32 cellular contexts compared by ENCODE assay signal in the genomic region with DNA sequence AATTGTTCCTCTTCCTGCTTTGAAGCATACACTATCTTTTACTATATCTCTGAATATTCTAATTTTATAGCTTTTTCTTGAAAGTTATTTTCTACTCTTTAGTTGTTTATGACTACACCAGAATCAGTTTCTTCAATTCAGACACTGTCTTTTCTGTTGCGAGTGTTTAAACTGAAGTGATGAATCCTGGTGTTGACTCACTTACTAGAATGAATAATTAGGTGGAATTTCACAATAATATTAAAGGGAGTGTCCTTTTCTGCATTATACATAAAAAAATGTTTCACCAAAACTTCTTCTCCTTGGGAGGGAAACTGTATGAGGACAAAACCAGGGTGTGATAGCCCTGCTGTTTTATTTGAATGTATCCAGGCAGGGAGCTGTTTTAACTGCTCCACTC.
DNase-seq lines count a peak whose midpoint lies in the region; TF ChIP-seq lines count a peak whose summit lies in the region.
"Had no signal": no experiment of that assay in that cellular context is flagged by ENCODE, and none has a peak within 500 bp of the region (broad histone marks: within the 10 kb centered on the region; RNA-seq: fewer than 3 reads in every experiment).

No MANE protein-coding gene starts in this region.

- H3K27me3 Mint-ChIP-seq in MCF 10A (ENCODE audit: insufficient read depth, unreplicated experiment) (no peaks in the 10 kb centered on the region), CD14-positive monocyte (ENCODE audit: low read depth in 3 of 3) (peaks cover 0 to 2% (median 2%) of the 10 kb centered on the region in 3 donors)
- H3K27me3 Mint-ChIP-seq: activated CD4-positive, alpha-beta memory T cell treated with anti-CD3 and anti-CD28 coated beads for 36 hours; stimulated activated memory B cell treated with anti-CD40 and anti-IgM and Interleukin-4, amounts not matched to agents 10 μg/mL and 1 μg/mL and 100 μg/mL, for 72 hours had no signal

- H3K36me3 ChIP-seq in breast epithelium (no peaks in the 10 kb centered on the region), mammary epithelial cell (ENCODE audit: insufficient read depth, low read length) (no peaks in the 10 kb centered on the region), PC-9 (ENCODE audit: low read depth) (no peaks in the 10 kb centered on the region)
- H3K36me3 ChIP-seq: left lung, ovary, upper lobe of left lung had no signal

- H3K4me3 Mint-ChIP-seq in MCF 10A (ENCODE audit: unreplicated experiment) (no peak overlapping the region), CD14-positive monocyte (no peak overlapping the region)
- H3K4me3 Mint-ChIP-seq: activated CD4-positive, alpha-beta memory T cell treated with anti-CD3 and anti-CD28 coated beads for 36 hours; activated T-helper 1 cell treated with anti-CD3 and anti-CD28 coated beads, Interleukin-12 subunit alpha, Interleukin-12 subunit beta, Interleukin-2, Interleukin-4 antibody, amounts not matched to agents 30 ng/mL and 10 ng/mL and 1 ng/mL, durations not matched to agents 14 hours and 24 hours and 36 hours; neural crest cell; stimulated activated memory B cell treated with anti-CD40 and anti-IgM and Interleukin-4, amounts not matched to agents 10 μg/mL and 1 μg/mL and 100 μg/mL, for 72 hours; T-helper 2 cell treated with Interferon-gamma antibody and Interleukin-4, amounts not matched to agents 5 μg/mL and 100 μg/mL, for 36 hours had no signal

- H4K20me1 ChIP-seq in mammary epithelial cell (ENCODE audit: insufficient read depth, low read length): no peaks in the 10 kb centered on the region
- H4K20me1 ChIP-seq in PC-9 (ENCODE audit: insufficient read depth): no peaks in the 10 kb centered on the region

- dilution Hi-C loops in mammary epithelial cell (cut with HindIII; ENCODE audit: low sequenced_read_pairs): loop anchor here (5.0 kb wide), 1 partner anchor 37 kb away; no protein-coding TSS in a partner anchor

- H3K9me3 ChIP-seq in breast epithelium (no peaks in the 10 kb centered on the region), mammary epithelial cell (replicated peaks; ENCODE audit: insufficient read depth, low read length) (no peaks in the 10 kb centered on the region), PC-9 (ENCODE audit: insufficient read depth, low read depth) (no peaks in the 10 kb centered on the region)
- H3K9me3 ChIP-seq: left lung, ovary, upper lobe of left lung had no signal

- H2AFZ ChIP-seq in mammary epithelial cell (ENCODE audit: low read depth, low read length) (no peak overlapping the region), PC-9 (no peak overlapping the region)

- H3K27me3 ChIP-seq in breast epithelium (no peaks in the 10 kb centered on the region), mammary epithelial cell (ENCODE audit: insufficient read depth, low read length) (no peaks in the 10 kb centered on the region), PC-9 (ENCODE audit: insufficient read depth, low read depth) (no peaks in the 10 kb centered on the region)
- H3K27me3 ChIP-seq: left lung, ovary, upper lobe of left lung had no signal

- POLR2A ChIA-PET in MCF 10A (lab: Yijun Ruan, JAX): no interaction called here
- POLR2A ChIA-PET in PC-9 (lab: Charles Lee; ENCODE audit: unreplicated experiment): no interaction called here

- no peak overlapping the region for H3K4me3 ChIP-seq in breast epithelium
- H3K4me3 ChIP-seq in mammary epithelial cell (replicated peaks in 1 of 3; ENCODE audit: insufficient read depth in 1 of 3, low read depth in 2 of 3, low read length in 3 of 3): no peak overlapping the region
- no peak overlapping the region for H3K4me3 ChIP-seq in fibroblast of the aortic adventitia (ENCODE audit: low read depth, low read length)
- H3K4me3 ChIP-seq in PC-9: no peak overlapping the region
- H3K4me3 ChIP-seq: left lung, ovary, upper lobe of left lung had no signal

- H3K9me3 Mint-ChIP-seq in MCF 10A (ENCODE audit: unreplicated experiment): no peaks in the 10 kb centered on the region
- peaks cover 0 to 6% (median 2%) of the 10 kb centered on the region in 7 donors for H3K9me3 Mint-ChIP-seq in CD14-positive monocyte
- H3K9me3 Mint-ChIP-seq: activated T-helper 1 cell treated with anti-CD3 and anti-CD28 coated beads, Interleukin-12 subunit alpha, Interleukin-12 subunit beta, Interleukin-2, Interleukin-4 antibody, amounts not matched to agents 30 ng/mL and 10 ng/mL and 1 ng/mL, durations not matched to agents 14 hours and 24 hours and 36 hours; neural crest cell had no signal

- H3K27ac ChIP-seq in breast epithelium (no peak overlapping the region), mammary epithelial cell (ENCODE audit: insufficient read depth, low read depth, low read length) (peak overlapping the region; percentile 46), PC-9 (no peak overlapping the region)
- H3K27ac ChIP-seq: 22Rv1, HL-60, left lung, ovary, upper lobe of left lung had no signal

- intact Hi-C loops in MCF 10A (cut with micrococcal nuclease) (no loop called here), breast epithelium (cut with DNase I; ENCODE audit: low total_unique reads) (no loop called here), mammary epithelial cell (cut with micrococcal nuclease) (no loop called here), PC-9 (cut with micrococcal nuclease; ENCODE audit: unreplicated experiment) (no loop called here), CD14-positive monocyte (cut with micrococcal nuclease) (no loop called here)

- in situ Hi-C loops in mammary epithelial cell (cut with MboI; ENCODE audit: low sequenced_read_pairs in 2 of 2): no loop called here

- no peaks in the 10 kb centered on the region for H3K9me2 ChIP-seq in PC-9 (ENCODE audit: insufficient read depth)

- TF ChIP-seq POLR2A in breast epithelium (IDR thresholded peaks at IDR 0.05): no peak

- H3K79me2 ChIP-seq in mammary epithelial cell (ENCODE audit: insufficient read depth, low read length) (no peaks in the 10 kb centered on the region), PC-9 (ENCODE audit: low read depth) (no peaks in the 10 kb centered on the region)

- CTCF ChIA-PET in MCF 10A (lab: Yijun Ruan, JAX): interaction anchor here (0.6 to 1.2 kb wide), 3 partner anchors 43 to 84 kb away, joined by 3 to 4 read pairs (median 3); no protein-coding TSS in a partner anchor
- CTCF ChIA-PET in mammary epithelial cell (lab: Charles Lee; ENCODE audit: low non-redundant PET): no interaction called here
- CTCF ChIA-PET in PC-9 (lab: Charles Lee): no interaction called here

- BruUV-seq in MCF 10A (replicated peaks; lab: Mats Ljungman, UMichigan) (no TSS peak), mammary epithelial cell (replicated peaks; lab: Mats Ljungman, UMichigan) (TSS peak; percentile 52), PC-9 (replicated peaks; lab: Mats Ljungman, UMichigan) (no TSS peak)

- H3K36me3 Mint-ChIP-seq in MCF 10A (ENCODE audit: insufficient read depth, unreplicated experiment): no peaks in the 10 kb centered on the region
- H3K36me3 Mint-ChIP-seq in CD14-positive monocyte: no peaks in the 10 kb centered on the region
- H3K36me3 Mint-ChIP-seq: activated CD4-positive, alpha-beta memory T cell treated with anti-CD3 and anti-CD28 coated beads for 36 hours; stimulated activated memory B cell treated with anti-CD40 and anti-IgM and Interleukin-4, amounts not matched to agents 10 μg/mL and 1 μg/mL and 100 μg/mL, for 72 hours had no signal

- peak; percentile 54 for DNase-seq in MCF 10A (ENCODE audit: unreplicated experiment)
- DNase-seq in breast epithelium (ENCODE audit: low spot score in 2 of 2): no peak
- DNase-seq in mammary epithelial cell: peak; percentile 27
- peak; percentile 25 for DNase-seq in fibroblast of the aortic adventitia (ENCODE audit: low read depth)
- DNase-seq in PC-9: no peak
- no peak for DNase-seq in CD14-positive monocyte (ENCODE audit: low spot score)
- DNase-seq in amniotic stem cell (lab: John Stamatoyannopoulos, UW): no peak
- DNase-seq in activated naive CD4-positive, alpha-beta T cell treated with anti-CD3 and anti-CD28 coated beads, Interleukin-2, amount 50 U/mL, for 16 hours: no peak
- DNase-seq: activated CD4-positive, alpha-beta memory T cell treated with anti-CD3 and anti-CD28 coated beads for 36 hours; activated CD4-positive, alpha-beta T cell treated with anti-CD3 and anti-CD28 coated beads for 1 hour; activated CD8-positive, alpha-beta memory T cell treated with anti-CD3 and anti-CD28 coated beads, Interleukin-2, amount 50 U/mL, for 4 hours; activated naive CD4-positive, alpha-beta T cell treated with Interleukin-2 at 50 U/mL for 16 hours; amygdala; cortex of kidney; DMS79 treated with DMSO at 0.1 percent for 48 hours; effector memory CD4-positive, alpha-beta T cell; hypothalamus; Karpas-422; left lung; NCI-H1417 treated with DMSO at 0.1 percent for 48 hours; NCI-H2029 treated with DMSO at 0.1 percent for 48 hours; NCI-H226; NCI-H69; ovary; SHP77 treated with DMSO at 0.1 percent for 48 hours; upper lobe of left lung had no signal

- H3K27ac Mint-ChIP-seq in MCF 10A (ENCODE audit: low read depth, unreplicated experiment) (peak overlapping the region; percentile 79), CD14-positive monocyte (no peak overlapping the region)
- H3K27ac Mint-ChIP-seq: activated CD4-positive, alpha-beta memory T cell treated with anti-CD3 and anti-CD28 coated beads for 36 hours; activated T-helper 1 cell treated with anti-CD3 and anti-CD28 coated beads, Interleukin-12 subunit alpha, Interleukin-12 subunit beta, Interleukin-2, Interleukin-4 antibody, amounts not matched to agents 30 ng/mL and 10 ng/mL and 1 ng/mL, durations not matched to agents 14 hours and 24 hours and 36 hours; stimulated activated memory B cell treated with anti-CD40 and anti-IgM and Interleukin-4, amounts not matched to agents 10 μg/mL and 1 μg/mL and 100 μg/mL, for 72 hours; T-helper 2 cell treated with Interferon-gamma antibody and Interleukin-4, amounts not matched to agents 5 μg/mL and 100 μg/mL, for 36 hours had no signal

- WGBS in mammary epithelial cell (ENCODE audit: low coverage, missing lambda C conversion rate): 0% methylated on average over 1 of the region's 1 CpG

- no peak overlapping the region for H3K9ac ChIP-seq in mammary epithelial cell (ENCODE audit: insufficient read depth, low read length)

- H3K4me2 ChIP-seq in mammary epithelial cell (ENCODE audit: insufficient read depth, low read depth, low read length) (no peak overlapping the region), PC-9 (no peak overlapping the region)

- no peaks in the 10 kb centered on the region for H3F3A ChIP-seq in PC-9 (ENCODE audit: insufficient read depth, low read depth)

- no peaks in the 10 kb centered on the region for H3K4me1 ChIP-seq in breast epithelium
- H3K4me1 ChIP-seq in mammary epithelial cell (ENCODE audit: insufficient read depth, low read length): peaks cover 11% of the 10 kb centered on the region
- H3K4me1 ChIP-seq in PC-9 (replicated peaks; ENCODE audit: insufficient read depth): no peaks in the 10 kb centered on the region
- H3K4me1 ChIP-seq: left lung, upper lobe of left lung had no signal

- no peak for TF ChIP-seq CTCF in MCF 10A (IDR thresholded peaks at IDR 0.05; ENCODE audit: unreplicated experiment)
- no peak for TF ChIP-seq CTCF in breast epithelium (IDR thresholded peaks at IDR 0.05)
- TF ChIP-seq CTCF in mammary epithelial cell (conservative IDR thresholded peaks at IDR 0.05 in 1 of 2, IDR thresholded peaks at IDR 0.05 in 1 of 2; ENCODE audit: extremely low read depth in 1 of 2, insufficient read depth in 1 of 2, low read depth in 1 of 2, low read length in 2 of 2): no peak
- no peak for TF ChIP-seq CTCF in fibroblast of the aortic adventitia (IDR thresholded peaks at IDR 0.05; ENCODE audit: insufficient read depth, low read length)
- no peak for TF ChIP-seq CTCF in PC-9 (conservative IDR thresholded peaks at IDR 0.05)
- TF ChIP-seq CTCF in CD14-positive monocyte (IDR thresholded peaks at IDR 0.05): no peak

- H3K4me1 Mint-ChIP-seq in MCF 10A (ENCODE audit: insufficient read depth, unreplicated experiment) (peaks cover 17% of the 10 kb centered on the region), CD14-positive monocyte (no peaks in the 10 kb centered on the region)
- H3K4me1 Mint-ChIP-seq: neural crest cell; stimulated activated memory B cell treated with anti-CD40 and anti-IgM and Interleukin-4, amounts not matched to agents 10 μg/mL and 1 μg/mL and 100 μg/mL, for 72 hours had no signal

Comparison
In these comparisons a context has a peak if more than half of its experiments do, and no peak if none do; other contexts are left out.
1. DNase-seq: peak in MCF 10A (single experiment), mammary epithelial cell (single experiment) and fibroblast of the aortic adventitia (single experiment); none in breast epithelium (0 of 2), PC-9 (0 of 2), CD14-positive monocyte (single experiment), amniotic stem cell (single experiment) and activated naive CD4-positive, alpha-beta T cell treated with anti-CD3 and anti-CD28 coated beads, Interleukin-2, amount 50 U/mL, for 16 hours (single experiment).